ENCODE assay signal across 3 cellular contexts in the genomic region with DNA sequence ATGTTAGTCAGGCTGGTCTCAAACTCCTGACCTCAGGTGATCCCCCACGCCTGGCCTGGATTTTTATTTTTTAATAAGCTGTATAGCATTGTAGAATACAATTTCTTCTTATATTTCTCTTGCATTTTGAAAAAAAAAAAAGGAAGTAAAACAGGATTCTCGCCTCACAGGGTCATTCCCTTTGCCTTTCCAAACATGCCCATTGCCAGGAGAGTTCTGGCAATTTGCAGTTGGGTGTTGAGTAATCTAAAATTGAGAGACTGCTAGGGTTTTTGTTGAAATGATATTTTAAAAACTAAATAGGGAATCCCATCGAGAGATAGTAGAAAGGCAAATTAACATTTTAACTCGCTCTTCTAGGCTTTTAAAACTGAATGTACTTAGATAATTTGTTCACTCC.
"Had no signal": no experiment of that assay in that cellular context is flagged by ENCODE, and none has a peak within 500 bp of the region (broad histone marks: within the 10 kb centered on the region; RNA-seq: fewer than 3 reads in every experiment).

No MANE protein-coding gene starts in this region.

- DNase-seq: activated CD8-positive, alpha-beta memory T cell treated with anti-CD3 and anti-CD28 coated beads, Interleukin-2, amount 50 U/mL, for 48 hours; stimulated activated naive CD4-positive, alpha-beta T cell treated with Interleukin-2 at 50 U/mL for 16 hours had no signal

- ATAC-seq: activated naive CD8-positive, alpha-beta T cell treated with anti-CD3 and anti-CD28 coated beads, Interleukin-2, amount 50 U/mL, for 24 hours had no signal
